2 cellular contexts compared by ENCODE assay signal in genomic region chr7:44538798-44539668, GRCh38.
TF ChIP-seq lines count a peak whose summit lies in the region.

No MANE protein-coding gene starts in this region.

TF ChIP-seq in K562, 482 proteins besides CTCF, POLR2A, EP300 and RAD21:
- TF ChIP-seq ZBTB49 (CRISPR knock-in tag; IDR thresholded peaks at IDR 0.05; ENCODE audit: borderline replicate concordance) (no peak), THRAP3 (IDR thresholded peaks at IDR 0.05; ENCODE audit: borderline replicate concordance) (no peak), ZNF830 (CRISPR knock-in tag; IDR thresholded peaks at IDR 0.05) (no peak), FOXP4 (CRISPR knock-in tag; IDR thresholded peaks at IDR 0.05; ENCODE audit: borderline replicate concordance) (no peak), MECOM (CRISPR knock-in tag; IDR thresholded peaks at IDR 0.05) (no peak), ZFP36 (IDR thresholded peaks at IDR 0.05; ENCODE audit: low read depth, low read length, partially characterized antibody) (no peak), MYNN (IDR thresholded peaks at IDR 0.05) (no peak), MYNN (CRISPR knock-in tag; IDR thresholded peaks at IDR 0.05) (no peak), OTX1 (CRISPR knock-in tag; IDR thresholded peaks at IDR 0.05) (no peak), ZNF766 (CRISPR knock-in tag; conservative IDR thresholded peaks at IDR 0.05) (no peak), ZFPM2 (CRISPR knock-in tag; IDR thresholded peaks at IDR 0.05) (no peak), MCM3 (IDR thresholded peaks at IDR 0.05) (no peak), CBX2 (IDR thresholded peaks at IDR 0.05; ENCODE audit: insufficient read depth, low read length, poor library complexity, severe bottlenecking) (no peak), HMG20B (CRISPR knock-in tag; IDR thresholded peaks at IDR 0.05) (no peak), PTRF (tag; IDR thresholded peaks at IDR 0.05) (no peak), MTF1 (CRISPR knock-in tag; IDR thresholded peaks at IDR 0.05; ENCODE audit: borderline replicate concordance) (no peak), ZEB2 (IDR thresholded peaks at IDR 0.05) (no peak), HDAC6 (IDR thresholded peaks at IDR 0.05; ENCODE audit: low read depth, low read length) (no peak), CBFA2T2 (conservative IDR thresholded peaks at IDR 0.05) (no peak), BRF2 (IDR thresholded peaks at IDR 0.05; ENCODE audit: borderline replicate concordance, insufficient read depth, insufficient read length) (no peak), ZNF57 (CRISPR knock-in tag; IDR thresholded peaks at IDR 0.05) (no peak)

TF ChIP-seq in liver, 16 proteins besides CTCF, POLR2A, EP300 and RAD21:
- TF ChIP-seq MAX (IDR thresholded peaks at IDR 0.05) (no peak), GABPA (IDR thresholded peaks at IDR 0.05 in 1 of 2, conservative IDR thresholded peaks at IDR 0.05 in 1 of 2) (no peak), HNF4A (conservative IDR thresholded peaks at IDR 0.05) (no peak), NR2F2 (IDR thresholded peaks at IDR 0.05) (no peak), YY1 (IDR thresholded peaks at IDR 0.05) (no peak), JUND (IDR thresholded peaks at IDR 0.05) (no peak), FOXA2 (IDR thresholded peaks at IDR 0.05) (no peak), ATF3 (IDR thresholded peaks at IDR 0.05) (no peak), EGR1 (IDR thresholded peaks at IDR 0.05; ENCODE audit: low read depth in 2 of 2) (no peak), TAF1 (conservative IDR thresholded peaks at IDR 0.05) (no peak), REST (IDR thresholded peaks at IDR 0.05) (no peak), RXRA (IDR thresholded peaks at IDR 0.05) (no peak), FOXA1 (IDR thresholded peaks at IDR 0.05) (no peak)
